ENCODE assay signal across 14 cellular contexts in the genomic region with DNA sequence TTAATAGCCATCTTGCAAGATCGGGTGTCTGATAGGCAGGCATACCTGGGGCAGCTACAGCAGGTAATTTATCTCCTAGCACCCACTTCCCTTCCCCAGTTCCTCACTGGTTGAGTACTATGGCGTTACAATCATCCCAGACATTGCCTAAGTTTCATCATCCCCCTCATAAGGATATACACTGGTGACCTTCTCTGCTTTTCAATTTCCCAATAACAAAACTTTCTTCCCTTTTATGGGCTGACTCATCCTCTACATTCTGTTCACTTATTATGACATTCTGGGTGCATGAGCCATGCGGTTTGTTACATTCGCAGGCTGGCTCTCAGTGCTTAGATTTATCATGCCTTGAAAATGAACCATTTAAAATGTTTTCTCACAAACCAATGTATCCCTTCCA. TPM values are rescaled to one million over a fixed set of nuclear protein-coding genes. Genes with fewer than 3 reads are reported as not detected.
DNase-seq lines count a peak whose midpoint lies in the region; TF ChIP-seq lines count a peak whose summit lies in the region.
"Had no signal": no experiment of that assay in that cellular context is flagged by ENCODE, and none has a peak within 500 bp of the region (broad histone marks: within the 10 kb centered on the region; RNA-seq: fewer than 3 reads in every experiment).

No MANE protein-coding gene starts in this region.

- no peak overlapping the region for H3K4me3 ChIP-seq in AG04450 (ENCODE audit: low read depth, low read length)
- H3K4me3 ChIP-seq in fibroblast of lung (replicated peaks in 1 of 4; ENCODE audit: control extremely low read depth in 1 of 4, insufficient read depth in 1 of 4, low read depth in 3 of 4, low read length in 4 of 4): no peak overlapping the region
- H3K4me3 ChIP-seq in hepatocyte: no peak overlapping the region
- H3K4me3 ChIP-seq: sigmoid colon, uterus had no signal

- no peak overlapping the region for H3K9ac ChIP-seq in fibroblast of lung (ENCODE audit: insufficient read depth, low read length)

- H3K27ac ChIP-seq in AG04450 (ENCODE audit: low read depth, low read length) (peak overlapping the region; percentile 61), fibroblast of lung (ENCODE audit: insufficient read depth, low read length) (no peak overlapping the region), hepatocyte (no peak overlapping the region)
- H3K27ac ChIP-seq: sigmoid colon, uterus had no signal

- DNase-seq in AG04450 (ENCODE audit: low read depth, low spot score): peak; percentile 58
- peak; percentile 12 for DNase-seq in HT-29 (ENCODE audit: low spot score)
- peak; percentile 93 for DNase-seq in SIG-M5 (lab: John Stamatoyannopoulos, UW)
- peak; percentile 60 to 79 for DNase-seq in fibroblast of lung (ENCODE audit: low read depth in 2 of 2)
- DNase-seq in DMS114 treated with DMSO at 0.1 percent for 48 hours (lab: John Stamatoyannopoulos, UW; ENCODE audit: unreplicated experiment): no peak
- no peak for DNase-seq in effector CD4-positive, alpha-beta T cell
- no peak for DNase-seq in NK-92 (lab: John Stamatoyannopoulos, UW; ENCODE audit: unreplicated experiment)
- no peak for DNase-seq in hepatocyte (ENCODE audit: low spot score)
- DNase-seq: activated CD4-positive, alpha-beta memory T cell treated with anti-CD3 and anti-CD28 coated beads, Interleukin-2, amount 10 ng/mL, durations not matched to agents 7 days and 5 days; BE2C; NCI-H2081; sigmoid colon; uterus had no signal

- CTCF ChIA-PET in AG04450 (lab: Charles Lee): no interaction called here

- no peak for TF ChIP-seq CTCF in AG04450 (IDR thresholded peaks at IDR 0.05; ENCODE audit: low read depth, low read length)
- TF ChIP-seq CTCF in fibroblast of lung (conservative IDR thresholded peaks at IDR 0.05 in 1 of 2, IDR thresholded peaks at IDR 0.05 in 1 of 2; ENCODE audit: low read depth in 1 of 2, low read length in 2 of 2): no peak
- TF ChIP-seq CTCF in hepatocyte (IDR thresholded peaks at IDR 0.05; ENCODE audit: poor library complexity): no peak

- no peak overlapping the region for H3K4me2 ChIP-seq in fibroblast of lung (ENCODE audit: extremely low read depth, insufficient read depth, low read length)
- H3K4me2 ChIP-seq in hepatocyte: no peak overlapping the region

- 84% methylated on average over 4 of the region's 4 CpGs for WGBS in hepatocyte (ENCODE audit: low lambda C conversion rate, missing lambda C conversion rate)

- H4K20me1 ChIP-seq in fibroblast of lung (ENCODE audit: control insufficient read depth, extremely low read depth, insufficient read depth, low read length): no peaks in the 10 kb centered on the region
- no peaks in the 10 kb centered on the region for H4K20me1 ChIP-seq in hepatocyte (ENCODE audit: insufficient read depth, poor library complexity, severe bottlenecking)

- POLR2A ChIA-PET in AG04450 (lab: Yijun Ruan, JAX): no interaction called here

- H2AFZ ChIP-seq in fibroblast of lung (ENCODE audit: low read length): no peak overlapping the region
- H2AFZ ChIP-seq in hepatocyte: no peak overlapping the region

- H3K9me3 ChIP-seq in AG04450 (ENCODE audit: control insufficient read depth, insufficient read depth, low read length) (peaks cover 9% of the 10 kb centered on the region), fibroblast of lung (ENCODE audit: control insufficient read depth, insufficient read depth, low read depth, low read length) (no peaks in the 10 kb centered on the region), hepatocyte (ENCODE audit: low read depth) (no peaks in the 10 kb centered on the region)
- H3K9me3 ChIP-seq: BE2C, uterus had no signal

- no peaks in the 10 kb centered on the region for H3K4me1 ChIP-seq in fibroblast of lung (ENCODE audit: control insufficient read depth, extremely low read depth, insufficient read depth, low read length)
- H3K4me1 ChIP-seq in hepatocyte (ENCODE audit: insufficient read depth): no peaks in the 10 kb centered on the region
- H3K4me1 ChIP-seq: BE2C, sigmoid colon, uterus had no signal

- no peaks in the 10 kb centered on the region for H3K79me2 ChIP-seq in fibroblast of lung (ENCODE audit: control insufficient read depth, insufficient read depth, low read length)
- no peaks in the 10 kb centered on the region for H3K79me2 ChIP-seq in hepatocyte

- H3K36me3 ChIP-seq in fibroblast of lung (ENCODE audit: control insufficient read depth, insufficient read depth, low read length) (no peaks in the 10 kb centered on the region), hepatocyte (replicated peaks; ENCODE audit: insufficient read depth, low read depth) (no peaks in the 10 kb centered on the region)
- H3K36me3 ChIP-seq: BE2C, sigmoid colon, uterus had no signal

- H3K27me3 ChIP-seq in AG04450 (ENCODE audit: control insufficient read depth, insufficient read depth, low read length) (peaks cover 10% of the 10 kb centered on the region), fibroblast of lung (ENCODE audit: control insufficient read depth, insufficient read depth, low read length) (peaks cover 6% of the 10 kb centered on the region), hepatocyte (no peaks in the 10 kb centered on the region)
- H3K27me3 ChIP-seq: sigmoid colon, uterus had no signal

- H3K9me2 ChIP-seq in hepatocyte (replicated peaks; ENCODE audit: insufficient read depth): no peaks in the 10 kb centered on the region

RNA-seq across cellular contexts. Expression of gene MRPL11, which starts 5.0 kb away (rescaled TPM):
- polyA plus RNA-seq in AG04450 (2011; rRNA removed) (43.1 and 55.1 TPM in 2 replicates), fibroblast of lung (35.7 and 55.9 TPM in 2 replicates), hepatocyte (57.1 and 59.8 TPM in 2 replicates)
- polyA minus RNA-seq in AG04450 (2011; rRNA and poly(A)+ RNA removed): 14.8 and 17.5 TPM in 2 replicates
- total RNA-seq in HT-29 (2014; rRNA removed; shearing (Covaris generic)): 122 and 128 TPM in 2 replicates
- total RNA-seq in fibroblast of lung (32.7 and 39.3 TPM in 2 replicates), hepatocyte (45.6 and 60.6 TPM in 2 replicates)
- 49.3 and 82.5 TPM in 2 replicates for polyA plus RNA-seq in fibroblast of lung (2012)
- polyA minus RNA-seq in fibroblast of lung (ENCODE audit: low replicate concordance): 44.4 and 96.5 TPM in 2 replicates

RNA-seq across cellular contexts. Expression of gene NPAS4, which starts 22.8 kb away (rescaled TPM):
- polyA plus RNA-seq in AG04450 (2011; rRNA removed) (0.12 and 0.14 TPM in 2 replicates), fibroblast of lung (0.08 and 0.16 TPM in 2 replicates), hepatocyte (0.31 TPM in 1 of 2 replicates, not detected in the other)
- 0.26 and 0.37 TPM in 2 replicates for polyA minus RNA-seq in AG04450 (2011; rRNA and poly(A)+ RNA removed)
- total RNA-seq in HT-29 (2014; rRNA removed; shearing (Covaris generic)): not detected in 2 replicates
- total RNA-seq in fibroblast of lung (not detected in 2 replicates), hepatocyte (0.60 TPM in 1 of 2 replicates, not detected in the other)
- polyA plus RNA-seq in fibroblast of lung (2012): 0.14 TPM in 1 of 2 replicates, not detected in the other
- polyA minus RNA-seq in fibroblast of lung (ENCODE audit: low replicate concordance): not detected in 2 replicates
- total RNA-seq: Right ventricle myocardium inferior had no signal

RNA-seq across cellular contexts. Expression of gene PELI3, which starts 23.1 kb away (rescaled TPM):
- 4.6 and 5.6 TPM in 2 replicates for polyA plus RNA-seq in AG04450 (2011; rRNA removed)
- 10.1 and 11.5 TPM in 2 replicates for polyA minus RNA-seq in AG04450 (2011; rRNA and poly(A)+ RNA removed)
- 15.9 and 17.9 TPM in 2 replicates for total RNA-seq in HT-29 (2014; rRNA removed; shearing (Covaris generic))
- 16.2 and 20.3 TPM in 2 replicates for total RNA-seq in fibroblast of lung
- 5.0 and 5.1 TPM in 2 replicates for polyA plus RNA-seq in fibroblast of lung
- polyA plus RNA-seq in fibroblast of lung (2012): 7.8 and 8.1 TPM in 2 replicates
- polyA minus RNA-seq in fibroblast of lung (ENCODE audit: low replicate concordance): 19.5 and 27.2 TPM in 2 replicates
- total RNA-seq in hepatocyte: 5.5 and 6.7 TPM in 2 replicates
- polyA plus RNA-seq in hepatocyte: 5.5 and 10.9 TPM in 2 replicates

RNA-seq across cellular contexts. Expression of gene DPP3, which starts 36.6 kb away (rescaled TPM):
- 54.6 and 60.2 TPM in 2 replicates for polyA plus RNA-seq in AG04450 (2011; rRNA removed)
- polyA minus RNA-seq in AG04450 (2011; rRNA and poly(A)+ RNA removed): 52.7 and 63.8 TPM in 2 replicates
- total RNA-seq in HT-29 (2014; rRNA removed; shearing (Covaris generic)): 210 and 224 TPM in 2 replicates
- 28.2 and 39.6 TPM in 2 replicates for total RNA-seq in fibroblast of lung
- 33.6 and 42.1 TPM in 2 replicates for polyA plus RNA-seq in fibroblast of lung
- polyA plus RNA-seq in fibroblast of lung (2012): 41.5 and 54.8 TPM in 2 replicates
- 66.6 and 187 TPM in 2 replicates for polyA minus RNA-seq in fibroblast of lung (ENCODE audit: low replicate concordance)
- 46.0 and 56.0 TPM in 2 replicates for total RNA-seq in hepatocyte
- polyA plus RNA-seq in hepatocyte: 54.8 and 57.3 TPM in 2 replicates

Comparison
In these comparisons a context has a peak if more than half of its experiments do, and no peak if none do; other contexts are left out.
1. DNase-seq: peak in AG04450 (single experiment), HT-29 (single experiment), SIG-M5 (single experiment) and fibroblast of lung (2 of 2); none in DMS114 treated with DMSO at 0.1 percent for 48 hours (single experiment), effector CD4-positive, alpha-beta T cell (single experiment), NK-92 (single experiment) and hepatocyte (single experiment).